In the genomic region with DNA sequence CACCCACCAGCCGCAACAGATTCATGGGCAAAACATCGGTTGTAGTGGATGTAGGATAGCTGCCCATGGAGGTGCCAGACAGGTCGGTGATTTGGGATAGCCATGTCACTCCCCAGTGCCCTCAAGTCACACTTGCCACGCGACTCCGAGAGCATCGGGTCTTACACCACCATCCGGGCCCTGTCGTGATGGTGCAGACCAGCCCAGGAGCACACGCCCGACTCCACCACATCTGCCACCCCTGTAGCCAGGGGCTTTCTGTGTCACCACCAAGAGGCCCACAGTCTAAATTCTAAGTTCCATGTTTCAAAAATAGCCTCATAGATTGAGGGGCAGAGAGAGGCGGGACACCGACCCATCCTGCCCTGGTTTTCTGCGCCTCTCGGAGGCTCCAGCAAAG, we compare ENCODE assay signal across 15 cellular contexts. TPM values are rescaled to one million over a fixed set of nuclear protein-coding genes. Genes with fewer than 3 reads are reported as not detected.
DNase-seq lines count a peak whose midpoint lies in the region; ATAC-seq and TF ChIP-seq lines count a peak whose summit lies in the region.
"Had no signal": no experiment of that assay in that cellular context is flagged by ENCODE, and none has a peak within 500 bp of the region (broad histone marks: within the 10 kb centered on the region; RNA-seq: fewer than 3 reads in every experiment).

No MANE protein-coding gene starts in this region.

- H3K27ac Mint-ChIP-seq in chondrocyte (ENCODE audit: unreplicated experiment): no peak overlapping the region
- no peak overlapping the region for H3K27ac Mint-ChIP-seq in activated CD4-positive, alpha-beta T cell treated with anti-CD3 and anti-CD28 coated beads, Interleukin-2, amount 10 ng/mL, durations not matched to agents 7 days and 5 days
- H3K27ac Mint-ChIP-seq: stimulated activated memory B cell treated with anti-CD40 and anti-IgM and Interleukin-4, amounts not matched to agents 10 μg/mL and 1 μg/mL and 100 μg/mL, for 72 hours had no signal

- no peaks in the 10 kb centered on the region for H3F3A ChIP-seq in SK-N-SH (replicated peaks; ENCODE audit: insufficient read depth)

- no peaks in the 10 kb centered on the region for H3K79me2 ChIP-seq in SK-N-SH (ENCODE audit: insufficient read depth)

- 77% methylated on average over 15 of the region's 15 CpGs for WGBS in SK-N-SH (ENCODE audit: low lambda C conversion rate)

- POLR2A ChIA-PET in activated CD4-positive, alpha-beta T cell treated with anti-CD3 and anti-CD28 coated beads, Interleukin-2, amount 10 ng/mL, durations not matched to agents 7 days and 5 days (lab: Charles Lee): no interaction called here
- POLR2A ChIA-PET in SK-N-SH (lab: Yijun Ruan, JAX): no interaction called here

- TF ChIP-seq EP300 in SK-N-SH (IDR thresholded peaks at IDR 0.05; ENCODE audit: borderline replicate concordance in 1 of 2, low read depth in 1 of 2, low read length in 1 of 2): no peak

- TF ChIP-seq CTCF in BE2C (IDR thresholded peaks at IDR 0.05; ENCODE audit: low read depth, low read length): no peak
- TF ChIP-seq CTCF in chondrocyte (IDR thresholded peaks at IDR 0.05): no peak
- TF ChIP-seq CTCF in SK-N-SH (IDR thresholded peaks at IDR 0.05): no peak

- DNase-seq in BE2C: no peak
- no peak for DNase-seq in chondrocyte (ENCODE audit: low spot score)
- no peak for DNase-seq in activated CD4-positive, alpha-beta T cell treated with anti-CD3 and anti-CD28 coated beads, Interleukin-2, amount 10 ng/mL, durations not matched to agents 7 days and 5 days
- DNase-seq in HCEC 1CT: no peak
- DNase-seq in SK-N-SH: no peak
- DNase-seq: GDM1, MG63, right lobe of liver had no signal

- no peaks in the 10 kb centered on the region for H3K36me3 Mint-ChIP-seq in chondrocyte (ENCODE audit: low read depth)
- no peaks in the 10 kb centered on the region for H3K36me3 Mint-ChIP-seq in activated CD4-positive, alpha-beta T cell treated with anti-CD3 and anti-CD28 coated beads, Interleukin-2, amount 10 ng/mL, durations not matched to agents 7 days and 5 days (ENCODE audit: low read depth)
- H3K36me3 Mint-ChIP-seq: stimulated activated memory B cell treated with anti-CD40 and anti-IgM and Interleukin-4, amounts not matched to agents 10 μg/mL and 1 μg/mL and 100 μg/mL, for 72 hours had no signal

- CTCF ChIA-PET in activated CD4-positive, alpha-beta T cell treated with anti-CD3 and anti-CD28 coated beads, Interleukin-2, amount 10 ng/mL, durations not matched to agents 7 days and 5 days (lab: Charles Lee): interaction anchor here (0.6 to 1.3 kb wide), 2 partner anchors 11 to 443 kb away, joined by 3 read pairs; no protein-coding TSS in a partner anchor
- CTCF ChIA-PET in SK-N-SH (lab: Yijun Ruan, JAX): interaction anchor here (0.7 to 2.4 kb wide), 5 partner anchors 10 to 179 kb away, joined by 4 to 9 read pairs (median 5); no protein-coding TSS in a partner anchor

- TF ChIP-seq RAD21 in SK-N-SH (IDR thresholded peaks at IDR 0.05; ENCODE audit: low read length): no peak

- H3K4me2 ChIP-seq in SK-N-SH: no peak overlapping the region

- H3K4me1 Mint-ChIP-seq in chondrocyte (ENCODE audit: low read depth): peaks cover 5% of the 10 kb centered on the region
- H3K4me1 Mint-ChIP-seq in activated CD4-positive, alpha-beta T cell treated with anti-CD3 and anti-CD28 coated beads, Interleukin-2, amount 10 ng/mL, durations not matched to agents 7 days and 5 days: no peaks in the 10 kb centered on the region
- H3K4me1 Mint-ChIP-seq: stimulated activated memory B cell treated with anti-CD40 and anti-IgM and Interleukin-4, amounts not matched to agents 10 μg/mL and 1 μg/mL and 100 μg/mL, for 72 hours had no signal

- H3K4me3 Mint-ChIP-seq in chondrocyte (ENCODE audit: unreplicated experiment): peak overlapping the region; percentile 19
- no peak overlapping the region for H3K4me3 Mint-ChIP-seq in activated CD4-positive, alpha-beta T cell treated with anti-CD3 and anti-CD28 coated beads, Interleukin-2, amount 10 ng/mL, durations not matched to agents 7 days and 5 days
- H3K4me3 Mint-ChIP-seq: stimulated activated memory B cell treated with anti-CD40 and anti-IgM and Interleukin-4, amounts not matched to agents 10 μg/mL and 1 μg/mL and 100 μg/mL, for 72 hours had no signal

- H3K36me3 ChIP-seq in BE2C (no peaks in the 10 kb centered on the region), iPS-18a (ENCODE audit: control insufficient read depth, low read depth, low read length) (no peaks in the 10 kb centered on the region), rectal smooth muscle tissue (ENCODE audit: control insufficient read depth, insufficient read depth, low read length) (no peaks in the 10 kb centered on the region), SK-N-SH (replicated peaks in 1 of 2; ENCODE audit: control insufficient read depth in 1 of 2, insufficient read depth in 2 of 2, low read length in 1 of 2) (no peaks in the 10 kb centered on the region)
- H3K36me3 ChIP-seq: MG63, right lobe of liver had no signal

- H3K9me3 ChIP-seq in BE2C (no peaks in the 10 kb centered on the region), iPS-18a (ENCODE audit: control insufficient read depth, low read depth, low read length) (no peaks in the 10 kb centered on the region), SK-N-SH (no peaks in the 10 kb centered on the region)
- H3K9me3 ChIP-seq: MG63, right lobe of liver had no signal

- H3K27me3 ChIP-seq in BE2C: no peaks in the 10 kb centered on the region
- H3K27me3 ChIP-seq in iPS-18a (ENCODE audit: control insufficient read depth, insufficient read depth, low read length): no peaks in the 10 kb centered on the region
- no peaks in the 10 kb centered on the region for H3K27me3 ChIP-seq in rectal smooth muscle tissue (ENCODE audit: control insufficient read depth, insufficient read depth, low read length)
- H3K27me3 ChIP-seq in SK-N-SH (ENCODE audit: insufficient read depth): no peaks in the 10 kb centered on the region
- H3K27me3 ChIP-seq: MG63, right lobe of liver had no signal

- H3K9me2 ChIP-seq in SK-N-SH: no peaks in the 10 kb centered on the region

- H2AFZ ChIP-seq in SK-N-SH (ENCODE audit: low read depth): no peak overlapping the region

- H3K27me3 Mint-ChIP-seq in chondrocyte (ENCODE audit: low read depth): peaks cover 16% of the 10 kb centered on the region
- peaks cover 22% of the 10 kb centered on the region for H3K27me3 Mint-ChIP-seq in activated CD4-positive, alpha-beta T cell treated with anti-CD3 and anti-CD28 coated beads, Interleukin-2, amount 10 ng/mL, durations not matched to agents 7 days and 5 days

- ATAC-seq in HG03521 (IDR thresholded peaks at IDR 0.05; ENCODE audit: unreplicated experiment): no peak
- ATAC-seq: right lobe of liver; stimulated activated memory B cell treated with anti-CD40 and anti-IgM and Interleukin-4, amounts not matched to agents 10 μg/mL and 1 μg/mL and 100 μg/mL, for 72 hours had no signal

- H3K4me3 ChIP-seq in BE2C (ENCODE audit: low read depth, low read length) (peak overlapping the region; percentile 48), iPS-18a (ENCODE audit: low read length) (peak overlapping the region; percentile 5), rectal smooth muscle tissue (ENCODE audit: low read length) (peak overlapping the region; percentile 47), SK-N-SH (ENCODE audit: low read depth in 2 of 2, low read length in 1 of 2) (no peak overlapping the region)
- H3K4me3 ChIP-seq: MG63, right lobe of liver, SK-N-MC had no signal

- H3K9ac ChIP-seq in iPS-18a (ENCODE audit: low read length) (no peak overlapping the region), rectal smooth muscle tissue (ENCODE audit: low read length) (no peak overlapping the region), SK-N-SH (no peak overlapping the region)

- peaks cover 6% of the 10 kb centered on the region for H3K4me1 ChIP-seq in BE2C
- peaks cover 6% of the 10 kb centered on the region for H3K4me1 ChIP-seq in iPS-18a (ENCODE audit: control insufficient read depth, low read depth, low read length)
- peaks cover 7% of the 10 kb centered on the region for H3K4me1 ChIP-seq in rectal smooth muscle tissue (ENCODE audit: control insufficient read depth, insufficient read depth, low read length)
- peaks cover 0 to 22% of the 10 kb centered on the region in 2 experiments; a peak in 1 of 4 replicates for H3K4me1 ChIP-seq in SK-N-SH (ENCODE audit: control insufficient read depth in 1 of 2, insufficient read depth in 2 of 2, low read depth in 1 of 2, low read length in 1 of 2)
- H3K4me1 ChIP-seq: right lobe of liver had no signal

- H3K9me3 Mint-ChIP-seq in chondrocyte (ENCODE audit: low read depth): no peaks in the 10 kb centered on the region
- H3K9me3 Mint-ChIP-seq in activated CD4-positive, alpha-beta T cell treated with anti-CD3 and anti-CD28 coated beads, Interleukin-2, amount 10 ng/mL, durations not matched to agents 7 days and 5 days: no peaks in the 10 kb centered on the region
- H3K9me3 Mint-ChIP-seq: stimulated activated memory B cell treated with anti-CD40 and anti-IgM and Interleukin-4, amounts not matched to agents 10 μg/mL and 1 μg/mL and 100 μg/mL, for 72 hours had no signal

- H3K27ac ChIP-seq in iPS-18a (ENCODE audit: low read length) (no peak overlapping the region), rectal smooth muscle tissue (ENCODE audit: low read depth, low read length) (peak overlapping the region; percentile 63), SK-N-SH (ENCODE audit: low read depth in 2 of 2, low read length in 1 of 2) (peak overlapping the region in 1 of 2 experiments; percentile 87; a peak in 2 of 4 replicates)
- H3K27ac ChIP-seq: right lobe of liver, SK-N-MC had no signal

- H4K20me1 ChIP-seq in SK-N-SH (ENCODE audit: insufficient read depth): no peaks in the 10 kb centered on the region

TF ChIP-seq in SK-N-SH, 30 proteins besides CTCF, POLR2A, EP300 and RAD21 (continues in another document):
- TF ChIP-seq ELF1 (IDR thresholded peaks at IDR 0.05): no peak
- no peak for TF ChIP-seq SMC3 (IDR thresholded peaks at IDR 0.05; ENCODE audit: low read depth, low read length)

RNA-seq across cellular contexts. Expression of gene FOXN4, which starts 18.0 kb away (rescaled TPM):
- polyA plus RNA-seq in BE2C (2012; ENCODE audit: insufficient read depth, insufficient read length, low read depth): 0.73 TPM
- not detected in 3 replicates for total RNA-seq in chondrocyte
- total RNA-seq in activated CD4-positive, alpha-beta T cell treated with anti-CD3 and anti-CD28 coated beads, Interleukin-2, amount 10 ng/mL, durations not matched to agents 7 days and 5 days: not detected
- 0.03 and 0.10 TPM in 2 replicates for polyA plus RNA-seq in SK-N-SH (2012; rRNA removed)
- polyA plus RNA-seq in SK-N-SH (2012; cell fraction: cytosol; rRNA removed): 0.03 and 0.17 TPM in 2 replicates
- polyA plus RNA-seq in SK-N-SH (2012; cell fraction: nucleus; rRNA removed): 0.25 and 0.48 TPM in 2 replicates
- total RNA-seq: dermis microvascular lymphatic vessel endothelial cell had no signal
- polyA plus RNA-seq: AG04450 had no signal

RNA-seq across cellular contexts. Expression of gene MYO1H, which starts 56.6 kb away (rescaled TPM):
- not detected for polyA plus RNA-seq in BE2C (2012; ENCODE audit: insufficient read depth, insufficient read length, low read depth)
- not detected in 3 replicates for total RNA-seq in chondrocyte
- total RNA-seq in activated CD4-positive, alpha-beta T cell treated with anti-CD3 and anti-CD28 coated beads, Interleukin-2, amount 10 ng/mL, durations not matched to agents 7 days and 5 days: not detected
- polyA plus RNA-seq in SK-N-SH (2012; rRNA removed): not detected in 2 replicates
- not detected in 2 replicates for polyA plus RNA-seq in SK-N-SH (2012; cell fraction: cytosol; rRNA removed)
- polyA plus RNA-seq in SK-N-SH (2012; cell fraction: nucleus; rRNA removed): 0.01 TPM in 1 of 2 replicates, not detected in the other
- total RNA-seq: dermis microvascular lymphatic vessel endothelial cell, right lobe of liver had no signal
- polyA plus RNA-seq: AG04450 had no signal

Comparison
In these comparisons a context has a peak if more than half of its experiments do, and no peak if none do; other contexts are left out.
1. H3K4me3 ChIP-seq: peak in BE2C (single experiment), iPS-18a (single experiment) and rectal smooth muscle tissue (single experiment); none in SK-N-SH (0 of 2).